In the genomic region with DNA sequence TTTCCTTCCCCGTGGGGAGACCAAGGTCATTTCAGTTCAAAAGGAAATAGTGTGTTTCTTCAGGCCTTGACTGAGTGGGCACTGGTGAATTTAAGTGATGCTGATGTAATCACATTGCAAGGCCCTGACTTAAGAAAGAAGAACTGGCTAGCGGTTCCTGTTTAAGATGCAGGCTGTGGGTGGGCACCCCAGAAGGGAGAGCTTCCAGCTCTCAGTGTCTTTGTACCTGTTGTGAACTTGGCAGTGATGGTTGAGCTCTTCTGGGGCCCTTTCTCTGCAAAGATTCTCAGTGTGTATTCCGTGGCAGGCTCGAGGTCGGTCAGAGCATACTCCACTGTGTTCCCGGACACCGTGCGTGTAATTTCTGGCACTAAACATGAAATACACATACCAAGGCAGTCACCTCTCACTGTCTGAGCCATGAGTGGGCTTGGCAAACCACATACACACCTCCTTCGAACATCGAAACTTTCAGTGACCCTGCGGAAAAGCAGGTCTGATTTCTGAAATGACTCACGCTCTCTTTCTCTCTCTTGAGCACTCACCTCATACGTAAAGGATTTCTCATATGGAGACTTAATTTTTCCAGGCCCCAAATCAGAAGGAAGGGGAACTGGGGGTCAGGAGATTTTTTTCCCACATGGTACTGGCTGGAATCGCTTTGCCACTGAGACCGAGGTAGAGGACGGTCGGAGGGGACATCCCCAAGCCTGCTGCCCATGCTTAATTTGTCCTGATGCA, we compare ENCODE assay signal across 8 cellular contexts.
DNase-seq lines count a peak whose midpoint lies in the region; ATAC-seq, FAIRE-seq and TF ChIP-seq lines count a peak whose summit lies in the region.

No MANE protein-coding gene starts in this region.

- no peaks in the 10 kb centered on the region for H3K27me3 ChIP-seq in IMR-90 (ENCODE audit: control insufficient read depth, insufficient read depth, low read length)
- no peaks in the 10 kb centered on the region for H3K27me3 ChIP-seq in adipocyte (replicated peaks; ENCODE audit: control insufficient read depth, insufficient read depth, low read length)
- no peaks in the 10 kb centered on the region for H3K27me3 ChIP-seq in SJCRH30

- FAIRE-seq in kidney (lab: Jason Lieb, UNC): no peak

- POLR2A ChIA-PET in IMR-90 (lab: Charles Lee; ENCODE audit: unreplicated experiment): no interaction called here

- TF ChIP-seq CTCF in GM10266 (IDR thresholded peaks at IDR 0.05; ENCODE audit: control insufficient read depth, insufficient read depth, low read depth, missing control alignments) (no peak), IMR-90 (conservative IDR thresholded peaks at IDR 0.05; ENCODE audit: low read depth, low read length) (no peak), kidney (IDR thresholded peaks at IDR 0.05; ENCODE audit: borderline replicate concordance, extremely low read depth, insufficient read depth) (no peak)

- dilution Hi-C loops in IMR-90 (cut with HindIII; ENCODE audit: low sequenced_read_pairs, unreplicated experiment): no loop called here

- peaks cover 66% of the 10 kb centered on the region for H3K36me3 ChIP-seq in IMR-90 (ENCODE audit: control insufficient read depth, insufficient read depth, low read length)
- peaks cover 90% of the 10 kb centered on the region for H3K36me3 ChIP-seq in adipocyte (ENCODE audit: control insufficient read depth, insufficient read depth, low read length, severe bottlenecking)
- H3K36me3 ChIP-seq in SJCRH30: peaks cover 93% of the 10 kb centered on the region
- no peaks in the 10 kb centered on the region for H3K36me3 ChIP-seq in kidney (ENCODE audit: control insufficient read depth in 1 of 2, insufficient read depth in 2 of 2, low read length in 2 of 2)

- H4K20me1 ChIP-seq in IMR-90 (ENCODE audit: insufficient read depth, low read length): no peaks in the 10 kb centered on the region

- H2BK15ac ChIP-seq in IMR-90 (ENCODE audit: low read depth, low read length): peak overlapping the region; percentile 68; the same call in 2 of the 3 replicates

- H2AK9ac ChIP-seq in IMR-90 (replicated peaks; ENCODE audit: low read depth, low read length, poor library complexity): peak overlapping the region; percentile 29

- peak overlapping the region; percentile 92 for H3K14ac ChIP-seq in IMR-90 (replicated peaks; ENCODE audit: low read depth, low read length)

- H3K79me1 ChIP-seq in IMR-90 (ENCODE audit: low read depth in 1 of 2, low read length in 2 of 2): 0 out of 4 replicates have a peak, but pooled peaks cover 0 to 6% of the 10 kb centered on the region in 2 experiments

- peak overlapping the region; percentile 77 for H2BK5ac ChIP-seq in IMR-90 (ENCODE audit: low read depth, low read length, poor library complexity, severe bottlenecking)

- peak overlapping the region; percentile 2 for H2AFZ ChIP-seq in IMR-90 (replicated peaks; ENCODE audit: low read length, poor library complexity)

- H3K56ac ChIP-seq in IMR-90 (ENCODE audit: extremely low read depth, insufficient read depth, low read length): peak overlapping the region; percentile 41; the same call in 1 of the 2 replicates

- DNase-seq in GM10266 (ENCODE audit: extremely low spot score) (peak; percentile 53), IMR-90 (peak; percentile 86), adipocyte (ENCODE audit: low read depth) (peak; percentile 78), midbrain (lab: John Stamatoyannopoulos, UW) (peak; percentile 12), SJCRH30 (no peak), NCI-H187 (lab: John Stamatoyannopoulos, UW) (no peak), kidney (no peak)

- no CpG with 5 or more reads among the region's 17 CpGs for WGBS in IMR-90 (ENCODE audit: extremely low coverage in 2 of 2, insufficient read length in 1 of 2), 2 experiments

- H2AK5ac ChIP-seq in IMR-90 (ENCODE audit: low read depth, low read length): peak overlapping the region; percentile 88; the same call in 1 of the 2 replicates

- H3K9me3 ChIP-seq in IMR-90 (ENCODE audit: control insufficient read depth, insufficient read depth, low read length) (no peaks in the 10 kb centered on the region), adipocyte (ENCODE audit: control insufficient read depth, low read length) (no peaks in the 10 kb centered on the region), SJCRH30 (replicated peaks) (no peaks in the 10 kb centered on the region), kidney (ENCODE audit: control insufficient read depth in 1 of 2, low read length in 2 of 2) (no peaks in the 10 kb centered on the region)

- H3K27ac ChIP-seq in IMR-90 (ENCODE audit: insufficient read depth, low read length) (peak overlapping the region; percentile 79; the same call in 1 of the 2 replicates), SJCRH30 (no peak overlapping the region), kidney (ENCODE audit: low read depth in 2 of 2, low read length in 2 of 2) (no peak overlapping the region)

- peak overlapping the region; percentile 88 for H3K4ac ChIP-seq in IMR-90 (ENCODE audit: low read depth, low read length)

- CTCF ChIA-PET in IMR-90 (lab: Yijun Ruan, JAX): interaction anchor here (0.6 kb wide), 1 partner anchor 16 kb away, joined by 4 read pairs; no protein-coding TSS in a partner anchor

- in situ Hi-C loops in IMR-90 (cut with MboI; ENCODE audit: low sequenced_read_pairs): no loop called here

- TF ChIP-seq POLR2A in IMR-90 (IDR thresholded peaks at IDR 0.05; ENCODE audit: low read depth, low read length): no peak

- no peak overlapping the region for H3K4me2 ChIP-seq in IMR-90 (ENCODE audit: low read depth, low read length)

- peaks cover 19% of the 10 kb centered on the region for H3K4me1 ChIP-seq in IMR-90 (ENCODE audit: control insufficient read depth, insufficient read depth, low read length)
- H3K4me1 ChIP-seq in adipocyte (ENCODE audit: control insufficient read depth, insufficient read depth, low read length): peaks cover 46% of the 10 kb centered on the region
- H3K4me1 ChIP-seq in SJCRH30: no peaks in the 10 kb centered on the region; the same call in 1 of the 2 replicates
- H3K4me1 ChIP-seq in kidney (ENCODE audit: control insufficient read depth in 1 of 2, insufficient read depth in 1 of 2, low read depth in 1 of 2, low read length in 2 of 2): no peaks in the 10 kb centered on the region

- H4K8ac ChIP-seq in IMR-90 (ENCODE audit: low read depth in 2 of 2, low read length in 2 of 2): peak overlapping the region; percentile 72 to 94; a peak in 3 of 4 replicates

- no peak for TF ChIP-seq RAD21 in IMR-90 (IDR thresholded peaks at IDR 0.05; ENCODE audit: low read length)

- H3K9ac ChIP-seq in IMR-90 (ENCODE audit: low read depth, low read length) (no peak overlapping the region), adipocyte (ENCODE audit: low read length) (peak overlapping the region; percentile 70), kidney (ENCODE audit: low read length in 2 of 2) (no peak overlapping the region)

- H3K4me3 ChIP-seq in IMR-90 (ENCODE audit: insufficient read depth, low read depth, low read length) (no peak overlapping the region), adipocyte (ENCODE audit: low read length) (no peak overlapping the region), SJCRH30 (no peak overlapping the region), kidney (ENCODE audit: low read length in 2 of 2) (no peak overlapping the region)

- peak overlapping the region; percentile 96 for H2BK20ac ChIP-seq in IMR-90 (ENCODE audit: low read depth, low read length)

- H3K23ac ChIP-seq in IMR-90 (ENCODE audit: low read depth, low read length): peak overlapping the region; percentile 84; the same call in 1 of the 2 replicates

- peak overlapping the region; percentile 96 for H2BK120ac ChIP-seq in IMR-90 (ENCODE audit: low read depth, low read length)

- ATAC-seq in GM21515 (IDR thresholded peaks at IDR 0.05; ENCODE audit: unreplicated experiment): peak; percentile 93
- ATAC-seq in IMR-90 (ENCODE audit: low read depth): peak; percentile 51

- intact Hi-C loops in IMR-90 (cut with micrococcal nuclease) (loop anchor here (5.0 kb wide), 1 partner anchor 171 kb away; no protein-coding TSS in a partner anchor), kidney (cut with DNase I) (no loop called here)

- no TSS peak for BruUV-seq in IMR-90 (replicated peaks; lab: Mats Ljungman, UMichigan)

- H3K9me1 ChIP-seq in IMR-90 (ENCODE audit: insufficient read depth, low read length): peaks cover 23% of the 10 kb centered on the region

- H3K18ac ChIP-seq in IMR-90 (ENCODE audit: low read depth, low read length): peak overlapping the region; percentile 77

- peak overlapping the region; percentile 87 for H4K91ac ChIP-seq in IMR-90 (ENCODE audit: insufficient read depth, low read depth, low read length)

- peak overlapping the region; percentile 72 for H4K5ac ChIP-seq in IMR-90 (ENCODE audit: low read depth, low read length)

TF ChIP-seq in IMR-90, 13 proteins besides CTCF, POLR2A, EP300 and RAD21:
- peak; percentile 82 for TF ChIP-seq CEBPB (IDR thresholded peaks at IDR 0.05; ENCODE audit: low read depth, low read length)
- TF ChIP-seq RCOR1 (IDR thresholded peaks at IDR 0.05; ENCODE audit: insufficient replicate concordance, low read length): no peak
TF ChIP-seq in IMR-90: peak in this region for 1.

Comparison
In these comparisons a context has a peak if more than half of its experiments do, and no peak if none do; other contexts are left out.
1. DNase-seq: peak in GM10266 (single experiment), IMR-90 (single experiment), adipocyte (single experiment) and midbrain (single experiment); none in SJCRH30 (0 of 2), NCI-H187 (0 of 2) and kidney (single experiment).